In the genomic region with DNA sequence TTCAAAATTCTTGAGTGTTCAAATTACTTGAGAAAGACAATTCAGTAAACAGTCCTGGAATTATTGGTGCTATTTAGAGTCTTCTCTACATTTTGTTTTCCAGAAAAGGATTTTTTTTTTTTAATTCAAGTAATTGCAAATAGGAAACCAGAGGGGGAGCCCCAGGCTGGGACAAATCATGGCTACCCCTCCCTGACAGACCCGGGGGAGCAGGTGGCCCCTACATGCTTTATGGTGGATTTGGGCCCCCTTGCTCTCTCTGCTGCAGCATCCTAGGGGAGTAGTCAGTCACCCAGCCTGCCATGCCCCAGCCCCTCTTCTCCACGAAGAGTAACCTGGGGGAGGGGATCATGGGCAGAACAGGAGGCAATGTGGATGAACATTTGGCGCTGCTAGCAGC, we compare ENCODE assay signal across 22 cellular contexts. TPM values are rescaled to one million over a fixed set of nuclear protein-coding genes. Genes with fewer than 3 reads are reported as not detected.
DNase-seq lines count a peak whose midpoint lies in the region; ATAC-seq and TF ChIP-seq lines count a peak whose summit lies in the region.
"Had no signal": no experiment of that assay in that cellular context is flagged by ENCODE, and none has a peak within 500 bp of the region (broad histone marks: within the 10 kb centered on the region; RNA-seq: fewer than 3 reads in every experiment).

No MANE protein-coding gene starts in this region.

- H3K4me3 ChIP-seq in MM.1S (ENCODE audit: low read length), result no peak overlapping the region
- H3K4me3 ChIP-seq: HAP-1, upper lobe of left lung had no signal

- no peak overlapping the region for H3K4me2 ChIP-seq in MM.1S (ENCODE audit: low read depth, low read length)

- no peaks in the 10 kb centered on the region for H3K9me3 ChIP-seq in MM.1S (replicated peaks; ENCODE audit: insufficient read depth, low read length)
- H3K9me3 ChIP-seq: HAP-1, heart right ventricle, upper lobe of left lung had no signal

- no peaks in the 10 kb centered on the region for H3K9me2 ChIP-seq in MM.1S (replicated peaks; ENCODE audit: insufficient read depth, low read length)

- peaks cover 5% of the 10 kb centered on the region for H3K27me3 Mint-ChIP-seq in activated CD8-positive, alpha-beta T cell treated with anti-CD3 and anti-CD28 coated beads for 36 hours
- H3K27me3 Mint-ChIP-seq in activated CD8-positive, alpha-beta T cell treated with anti-CD3 and anti-CD28 coated beads, Interleukin-2, amount 10 ng/mL, durations not matched to agents 7 days and 5 days (ENCODE audit: low read depth), result no peaks in the 10 kb centered on the region
- no peaks in the 10 kb centered on the region for H3K27me3 Mint-ChIP-seq in activated B cell treated with CpG ODN at 0.5 μM for 24 hours
- peaks cover 4% of the 10 kb centered on the region for H3K27me3 Mint-ChIP-seq in osteocyte (ENCODE audit: unreplicated experiment)
- H3K27me3 Mint-ChIP-seq: stimulated activated naive CD8-positive, alpha-beta T cell treated with anti-CD3 and anti-CD28 coated beads, Interleukin-15, Interleukin-2, amounts not matched to agents 100 ng/mL and 50 ng/mL, for 24 hours had no signal

- peaks cover 21% of the 10 kb centered on the region for H3K4me1 Mint-ChIP-seq in activated CD8-positive, alpha-beta T cell treated with anti-CD3 and anti-CD28 coated beads for 36 hours (ENCODE audit: low read depth)
- H3K4me1 Mint-ChIP-seq in activated CD8-positive, alpha-beta T cell treated with anti-CD3 and anti-CD28 coated beads, Interleukin-2, amount 10 ng/mL, durations not matched to agents 7 days and 5 days (ENCODE audit: low read depth), result peaks cover 37% of the 10 kb centered on the region
- H3K4me1 Mint-ChIP-seq in activated B cell treated with CpG ODN at 0.5 μM for 24 hours (peaks cover 65% of the 10 kb centered on the region), osteocyte (ENCODE audit: unreplicated experiment) (peaks cover 5% of the 10 kb centered on the region)

- no peak overlapping the region for H3K4me3 Mint-ChIP-seq in activated CD8-positive, alpha-beta T cell treated with anti-CD3 and anti-CD28 coated beads for 36 hours
- no peak overlapping the region for H3K4me3 Mint-ChIP-seq in activated CD8-positive, alpha-beta T cell treated with anti-CD3 and anti-CD28 coated beads, Interleukin-2, amount 10 ng/mL, durations not matched to agents 7 days and 5 days
- no peak overlapping the region for H3K4me3 Mint-ChIP-seq in activated B cell treated with CpG ODN at 0.5 μM for 24 hours
- H3K4me3 Mint-ChIP-seq in osteocyte (ENCODE audit: unreplicated experiment), result no peak overlapping the region

- peaks cover 5% of the 10 kb centered on the region; the same call in 1 of the 2 replicates for H3F3A ChIP-seq in MM.1S (ENCODE audit: insufficient read depth, low read length)

- ATAC-seq in activated CD8-positive, alpha-beta T cell treated with anti-CD3 and anti-CD28 coated beads for 36 hours, result no peak
- no peak for ATAC-seq in activated CD8-positive, alpha-beta T cell treated with anti-CD3 and anti-CD28 coated beads, Interleukin-2, amount 10 ng/mL, durations not matched to agents 7 days and 5 days
- ATAC-seq in activated B cell treated with CpG ODN at 0.5 μM for 24 hours (ENCODE audit: low read depth) (no peak), HG03442 (IDR thresholded peaks at IDR 0.05; ENCODE audit: unreplicated experiment) (no peak), GM19023 (IDR thresholded peaks at IDR 0.05; ENCODE audit: unreplicated experiment) (no peak)
- ATAC-seq: heart right ventricle, right cardiac atrium had no signal

- no peak overlapping the region for H3K9ac ChIP-seq in MM.1S (ENCODE audit: low read length)

- H3K27me3 ChIP-seq in MM.1S (replicated peaks; ENCODE audit: insufficient read depth, low read length), result no peaks in the 10 kb centered on the region
- H3K27me3 ChIP-seq: upper lobe of left lung had no signal

- DNase-seq in activated CD8-positive, alpha-beta T cell treated with anti-CD3 and anti-CD28 coated beads for 36 hours, result peak; percentile 35
- DNase-seq in activated CD8-positive, alpha-beta T cell treated with anti-CD3 and anti-CD28 coated beads, Interleukin-2, amount 10 ng/mL, durations not matched to agents 7 days and 5 days, result no peak
- no peak for DNase-seq in MM.1S
- DNase-seq in activated B cell treated with CpG ODN at 0.5 μM for 24 hours, result no peak
- no peak for DNase-seq in osteocyte (ENCODE audit: extremely low spot score, unreplicated experiment)
- DNase-seq in superior temporal gyrus (ENCODE audit: extremely low spot score), result no peak
- DNase-seq: amniotic stem cell; caudate nucleus; effector CD8-positive, alpha-beta T cell; heart right ventricle; immature natural killer cell; NCI-H1436 treated with DMSO at 0.1 percent for 48 hours; NCI-H345; NK-92 treated with Interleukin-12 subunit alpha and Interleukin-12 subunit beta, amount 100 ng/mL, for 24 hours; occipital lobe; right cardiac atrium had no signal

- intact Hi-C loops in activated CD8-positive, alpha-beta T cell treated with anti-CD3 and anti-CD28 coated beads for 36 hours (cut with micrococcal nuclease), result no loop called here
- intact Hi-C loops in activated B cell treated with CpG ODN at 0.5 μM for 24 hours (cut with micrococcal nuclease), result no loop called here

- H3K36me3 ChIP-seq in MM.1S (replicated peaks; ENCODE audit: insufficient read depth, low read length), result no peaks in the 10 kb centered on the region
- H3K36me3 ChIP-seq: HAP-1, heart right ventricle, upper lobe of left lung had no signal

- CTCF ChIA-PET in activated CD8-positive, alpha-beta T cell treated with anti-CD3 and anti-CD28 coated beads for 36 hours (lab: Charles Lee), result interaction anchor here (1.6 kb wide), 1 partner anchor 17 kb away, joined by 3 read pairs; no protein-coding TSS in a partner anchor
- CTCF ChIA-PET in activated CD8-positive, alpha-beta T cell treated with anti-CD3 and anti-CD28 coated beads, Interleukin-2, amount 10 ng/mL, durations not matched to agents 7 days and 5 days (lab: Charles Lee), result interaction anchor here (1.2 kb wide), 1 partner anchor 42 kb away, joined by 4 read pairs; the partner anchor contains the start of gene WBP1
- CTCF ChIA-PET in activated B cell treated with CpG ODN at 0.5 μM for 24 hours (lab: Charles Lee), result no interaction called here

- peaks cover 23% of the 10 kb centered on the region for H3K4me1 ChIP-seq in MM.1S (ENCODE audit: low read length)
- H3K4me1 ChIP-seq: HAP-1 had no signal

- no peaks in the 10 kb centered on the region for H3K36me3 Mint-ChIP-seq in activated CD8-positive, alpha-beta T cell treated with anti-CD3 and anti-CD28 coated beads for 36 hours (ENCODE audit: low read depth)
- no peaks in the 10 kb centered on the region for H3K36me3 Mint-ChIP-seq in activated CD8-positive, alpha-beta T cell treated with anti-CD3 and anti-CD28 coated beads, Interleukin-2, amount 10 ng/mL, durations not matched to agents 7 days and 5 days (ENCODE audit: low read depth)
- peaks cover 2% of the 10 kb centered on the region for H3K36me3 Mint-ChIP-seq in activated B cell treated with CpG ODN at 0.5 μM for 24 hours (ENCODE audit: low read depth)
- no peaks in the 10 kb centered on the region for H3K36me3 Mint-ChIP-seq in osteocyte (ENCODE audit: unreplicated experiment)
- H3K36me3 Mint-ChIP-seq: immature natural killer cell had no signal

- no peak overlapping the region for H3K27ac Mint-ChIP-seq in activated CD8-positive, alpha-beta T cell treated with anti-CD3 and anti-CD28 coated beads for 36 hours
- H3K27ac Mint-ChIP-seq in activated CD8-positive, alpha-beta T cell treated with anti-CD3 and anti-CD28 coated beads, Interleukin-2, amount 10 ng/mL, durations not matched to agents 7 days and 5 days, result no peak overlapping the region
- peak overlapping the region; percentile 9 for H3K27ac Mint-ChIP-seq in activated B cell treated with CpG ODN at 0.5 μM for 24 hours
- H3K27ac Mint-ChIP-seq in osteocyte (ENCODE audit: unreplicated experiment), result no peak overlapping the region
- H3K27ac Mint-ChIP-seq: activated T-helper 2 cell treated with anti-CD3 and anti-CD28 coated beads, Interferon-gamma antibody, Interleukin-2, Interleukin-4, amounts not matched to agents 10 μg/mL and 5 μg/mL and 100 μg/mL, durations not matched to agents 14 hours and 24 hours and 36 hours had no signal

- H3K27ac ChIP-seq in MM.1S (ENCODE audit: low read length), result no peak overlapping the region
- H3K27ac ChIP-seq: heart right ventricle, upper lobe of left lung had no signal

- H2AFZ ChIP-seq in MM.1S (ENCODE audit: low read length), result no peak overlapping the region

- H4K20me1 ChIP-seq in MM.1S (ENCODE audit: insufficient read depth, low read length), result no peaks in the 10 kb centered on the region

- POLR2A ChIA-PET in activated CD8-positive, alpha-beta T cell treated with anti-CD3 and anti-CD28 coated beads for 36 hours (lab: Charles Lee), result no interaction called here
- POLR2A ChIA-PET in activated CD8-positive, alpha-beta T cell treated with anti-CD3 and anti-CD28 coated beads, Interleukin-2, amount 10 ng/mL, durations not matched to agents 7 days and 5 days (lab: Charles Lee), result no interaction called here
- POLR2A ChIA-PET in activated B cell treated with CpG ODN at 0.5 μM for 24 hours (lab: Charles Lee), result no interaction called here

- H3K9me3 Mint-ChIP-seq in activated CD8-positive, alpha-beta T cell treated with anti-CD3 and anti-CD28 coated beads for 36 hours, result no peaks in the 10 kb centered on the region
- no peaks in the 10 kb centered on the region for H3K9me3 Mint-ChIP-seq in activated CD8-positive, alpha-beta T cell treated with anti-CD3 and anti-CD28 coated beads, Interleukin-2, amount 10 ng/mL, durations not matched to agents 7 days and 5 days (ENCODE audit: insufficient read depth)
- H3K9me3 Mint-ChIP-seq in activated B cell treated with CpG ODN at 0.5 μM for 24 hours, result no peaks in the 10 kb centered on the region
- H3K9me3 Mint-ChIP-seq in osteocyte (ENCODE audit: unreplicated experiment), result no peaks in the 10 kb centered on the region
- H3K9me3 Mint-ChIP-seq: activated T-helper 2 cell treated with anti-CD3 and anti-CD28 coated beads, Interferon-gamma antibody, Interleukin-2, Interleukin-4, amounts not matched to agents 10 μg/mL and 5 μg/mL and 100 μg/mL, durations not matched to agents 14 hours and 24 hours and 36 hours; stimulated activated naive CD8-positive, alpha-beta T cell treated with anti-CD3 and anti-CD28 coated beads, Interleukin-15, Interleukin-2, amounts not matched to agents 100 ng/mL and 50 ng/mL, for 24 hours had no signal

- no peaks in the 10 kb centered on the region for H3K79me2 ChIP-seq in MM.1S (ENCODE audit: low read length)

- TF ChIP-seq CTCF in activated CD8-positive, alpha-beta T cell treated with anti-CD3 and anti-CD28 coated beads for 36 hours (IDR thresholded peaks at IDR 0.05), result no peak
- peak; percentile 17; the same call in 1 of the 2 replicates for TF ChIP-seq CTCF in MM.1S (IDR thresholded peaks at IDR 0.05; ENCODE audit: low read length)
- TF ChIP-seq CTCF in activated B cell treated with CpG ODN at 0.5 μM for 24 hours (IDR thresholded peaks at IDR 0.05), result no peak
- TF ChIP-seq CTCF in osteocyte (IDR thresholded peaks at IDR 0.05), result peak; percentile 12

RNA-seq across cellular contexts. Expression of gene C2orf81, which starts 4.7 kb away (rescaled TPM):
- total RNA-seq in activated CD8-positive, alpha-beta T cell treated with anti-CD3 and anti-CD28 coated beads for 36 hours, result 1 to 10 TPM; 2.6 to 3.9 TPM
- 1 to 10 TPM; 1.5 TPM for total RNA-seq in activated CD8-positive, alpha-beta T cell treated with anti-CD3 and anti-CD28 coated beads, Interleukin-2, amount 10 ng/mL, durations not matched to agents 7 days and 5 days
- total RNA-seq in activated B cell treated with CpG ODN at 0.5 μM for 24 hours (3.9 and 5.5 TPM in 2 replicates), osteocyte (2.4 and 2.8 TPM in 2 replicates)

RNA-seq across cellular contexts. Expression of gene WDR54, which starts 4.8 kb away (rescaled TPM):
- 100 to 1,000 TPM; 129 to 132 TPM for total RNA-seq in activated CD8-positive, alpha-beta T cell treated with anti-CD3 and anti-CD28 coated beads for 36 hours
- 10 to 100 TPM; 93.7 to 96.9 TPM for total RNA-seq in activated CD8-positive, alpha-beta T cell treated with anti-CD3 and anti-CD28 coated beads, Interleukin-2, amount 10 ng/mL, durations not matched to agents 7 days and 5 days
- total RNA-seq in activated B cell treated with CpG ODN at 0.5 μM for 24 hours (32.3 and 33.5 TPM in 2 replicates), osteocyte (15.8 and 16.2 TPM in 2 replicates)

RNA-seq across cellular contexts. Expression of gene RTKN, which starts 25.0 kb away (rescaled TPM):
- total RNA-seq in activated CD8-positive, alpha-beta T cell treated with anti-CD3 and anti-CD28 coated beads for 36 hours, result 1 to 10 TPM; 1.2 to 1.6 TPM
- under 1 TPM; 0.37 to 0.57 TPM for total RNA-seq in activated CD8-positive, alpha-beta T cell treated with anti-CD3 and anti-CD28 coated beads, Interleukin-2, amount 10 ng/mL, durations not matched to agents 7 days and 5 days
- total RNA-seq in activated B cell treated with CpG ODN at 0.5 μM for 24 hours (8.3 and 11.6 TPM in 2 replicates), osteocyte (19.1 and 22.1 TPM in 2 replicates)

RNA-seq across cellular contexts. Expression of gene DCTN1, which starts 36.6 kb away (rescaled TPM):
- 10 to 100 TPM; 67.3 to 81.4 TPM for total RNA-seq in activated CD8-positive, alpha-beta T cell treated with anti-CD3 and anti-CD28 coated beads for 36 hours
- total RNA-seq in activated CD8-positive, alpha-beta T cell treated with anti-CD3 and anti-CD28 coated beads, Interleukin-2, amount 10 ng/mL, durations not matched to agents 7 days and 5 days, result 100 to 1,000 TPM; 112 to 115 TPM
- total RNA-seq in activated B cell treated with CpG ODN at 0.5 μM for 24 hours, result 122 and 137 TPM in 2 replicates
- 182 and 186 TPM in 2 replicates for total RNA-seq in osteocyte

RNA-seq across cellular contexts. Expression of gene INO80B, which starts 38.2 kb away (rescaled TPM):
- total RNA-seq in activated CD8-positive, alpha-beta T cell treated with anti-CD3 and anti-CD28 coated beads for 36 hours, result 10 to 100 TPM; 23.9 to 24.2 TPM
- total RNA-seq in activated CD8-positive, alpha-beta T cell treated with anti-CD3 and anti-CD28 coated beads, Interleukin-2, amount 10 ng/mL, durations not matched to agents 7 days and 5 days, result 10 to 100 TPM; 25.7 to 29.1 TPM
- 47.9 and 51.3 TPM in 2 replicates for total RNA-seq in activated B cell treated with CpG ODN at 0.5 μM for 24 hours
- 34.9 and 41.9 TPM in 2 replicates for total RNA-seq in osteocyte

Comparison
In these comparisons a context has a peak if more than half of its experiments do, and no peak if none do; other contexts are left out.
1. CTCF ChIP-seq: peak in MM.1S (single experiment) and osteocyte (single experiment); none in activated CD8-positive, alpha-beta T cell treated with anti-CD3 and anti-CD28 coated beads for 36 hours (single experiment) and activated B cell treated with CpG ODN at 0.5 μM for 24 hours (single experiment).